In genomic region chr6:165615629-165616028, GRCh38 we compare ENCODE assay signal across 9 cellular contexts. TPM values are rescaled to one million over a fixed set of nuclear protein-coding genes. Genes with fewer than 3 reads are reported as not detected.
DNase-seq lines count a peak whose midpoint lies in the region; ATAC-seq and TF ChIP-seq lines count a peak whose summit lies in the region.
"Had no signal": no experiment of that assay in that cellular context is flagged by ENCODE, and none has a peak within 500 bp of the region (broad histone marks: within the 10 kb centered on the region; RNA-seq: fewer than 3 reads in every experiment).

No MANE protein-coding gene starts in this region.

- no peaks in the 10 kb centered on the region for H3K9me3 ChIP-seq in mesodermal cell (ENCODE audit: control insufficient read depth, low read length)

- TF ChIP-seq CTCF in astrocyte of the spinal cord (IDR thresholded peaks at IDR 0.05; ENCODE audit: low read depth, low read length): no peak

- DNase-seq in AG20443 (ENCODE audit: low spot score) (peak; percentile 14), astrocyte of the spinal cord (ENCODE audit: low read depth, low spot score) (peak; percentile 58), KG1 (lab: John Stamatoyannopoulos, UW) (no peak), NCI-H187 (lab: John Stamatoyannopoulos, UW) (no peak), NCI-H2029 (lab: John Stamatoyannopoulos, UW) (no peak), DMS 273 (lab: John Stamatoyannopoulos, UW; ENCODE audit: unreplicated experiment) (no peak)
- DNase-seq: SHP77 treated with DMSO at 0.1 percent for 48 hours had no signal

- peaks cover 6% of the 10 kb centered on the region for H3K4me1 ChIP-seq in mesodermal cell (ENCODE audit: control insufficient read depth, insufficient read depth, low read length, poor library complexity, severe bottlenecking)

- peak overlapping the region; percentile 10 for H3K27ac ChIP-seq in mesodermal cell (ENCODE audit: low read depth, low read length, severe bottlenecking)

- in situ Hi-C loops in astrocyte of the spinal cord (cut with HindIII; ENCODE audit: low sequenced_read_pairs): no loop called here

- 61 to 79% methylated on average over 2 to 5 of the region's 5 CpGs for WGBS in mesodermal cell (ENCODE audit: insufficient coverage in 2 of 2), 2 experiments

- no peaks in the 10 kb centered on the region for H3K36me3 ChIP-seq in mesodermal cell (ENCODE audit: control insufficient read depth, insufficient read depth, low read length)

- ATAC-seq in GM21786 (IDR thresholded peaks at IDR 0.05; ENCODE audit: unreplicated experiment): peak; percentile 66

- H3K4me3 ChIP-seq in astrocyte of the spinal cord (ENCODE audit: low read depth, low read length) (no peak overlapping the region), mesodermal cell (ENCODE audit: extremely low read depth, insufficient read depth, low read length, poor library complexity, severe bottlenecking) (no peak overlapping the region)

RNA-seq across cellular contexts. Expression of gene PDE10A, which starts 47.4 kb away (rescaled TPM):
- polyA plus RNA-seq in mesodermal cell (2013, experiment 1 of 2): 7.4 TPM
- 6.5 TPM for polyA plus RNA-seq in mesodermal cell (2013, experiment 2 of 2)

Comparison
In these comparisons a context has a peak if more than half of its experiments do, and no peak if none do; other contexts are left out.
1. DNase-seq: peak in AG20443 (single experiment) and astrocyte of the spinal cord (single experiment); none in KG1 (single experiment), NCI-H187 (0 of 2), NCI-H2029 (single experiment) and DMS 273 (single experiment).